Comparison of ENCODE assay signal across 8 cellular contexts in genomic region chr2:46569061-46569560, GRCh38. TPM values are rescaled to one million over a fixed set of nuclear protein-coding genes. Genes with fewer than 3 reads are reported as not detected.
A peak's percentile ranks its signal among the peaks of the same experiment; 100 is the strongest.
DNase-seq lines count a peak whose midpoint lies in the region; ATAC-seq and TF ChIP-seq lines count a peak whose summit lies in the region.

No MANE protein-coding gene starts in this region.

- in situ Hi-C loops in ACHN (cut with HindIII; ENCODE audit: low pct_ligation_motif_present, low pct_unique_long_range_greater_than_20kb, low sequenced_read_pairs), result no loop called here

- CTCF ChIA-PET in Calu3 (lab: Charles Lee), result no interaction called here

- H3K4me3 Mint-ChIP-seq in Calu3 (ENCODE audit: low read depth, unreplicated experiment), result no peak overlapping the region

- H3K27me3 Mint-ChIP-seq in Calu3 (ENCODE audit: unreplicated experiment), result no peaks in the 10 kb centered on the region

- no peaks in the 10 kb centered on the region for H3K36me3 Mint-ChIP-seq in Calu3 (ENCODE audit: insufficient read depth, unreplicated experiment)

- intact Hi-C loops in Calu3 (cut with micrococcal nuclease; ENCODE audit: unreplicated experiment), result no loop called here

- no peak overlapping the region for H3K27ac ChIP-seq in SJCRH30

- no peaks in the 10 kb centered on the region for H3K27me3 ChIP-seq in SJCRH30

- DNase-seq in SJCRH30, result peak; percentile 24 to 58
- DNase-seq in left lobe of liver (ENCODE audit: low spot score), result no peak
- DNase-seq in Calu3, result no peak
- DNase-seq in NCI-H748 (lab: John Stamatoyannopoulos, UW; ENCODE audit: unreplicated experiment), result no peak
- no peak for DNase-seq in NCI-H1694 (lab: John Stamatoyannopoulos, UW)
- no peak for DNase-seq in ACHN

- H3K4me1 ChIP-seq in SJCRH30, result peaks cover 18% of the 10 kb centered on the region

- BruUV-seq in Calu3 (replicated peaks; lab: Mats Ljungman, UMichigan), result no TSS peak

- no peak for TF ChIP-seq CTCF in Calu3 (IDR thresholded peaks at IDR 0.05; ENCODE audit: unreplicated experiment)

- H3K36me3 ChIP-seq in SJCRH30, result peaks cover 41% of the 10 kb centered on the region

- H3K4me1 Mint-ChIP-seq in Calu3 (ENCODE audit: low read depth, unreplicated experiment), result no peaks in the 10 kb centered on the region

- peak; percentile 10 for TF ChIP-seq POLR2A in GM18526 (IDR thresholded peaks at IDR 0.05; ENCODE audit: extremely low read depth, insufficient read length)

- ATAC-seq in HG02885 (IDR thresholded peaks at IDR 0.05; ENCODE audit: poor library complexity, unreplicated experiment) (peak; percentile 75), left lobe of liver (peak; percentile 42)

- no peak overlapping the region for H3K4me3 ChIP-seq in SJCRH30

- H3K9me3 Mint-ChIP-seq in Calu3 (ENCODE audit: low read depth, unreplicated experiment), result no peaks in the 10 kb centered on the region

- H3K9me3 ChIP-seq in SJCRH30 (replicated peaks), result no peaks in the 10 kb centered on the region

- H3K27ac Mint-ChIP-seq in Calu3 (ENCODE audit: unreplicated experiment), result no peak overlapping the region

RNA-seq across cellular contexts. Expression of gene ATP6V1E2, which starts 26.7 kb away (rescaled TPM):
- 10.2 and 11.2 TPM in 2 replicates for total RNA-seq in SJCRH30 (2014; rRNA removed; shearing (Covaris generic))
- total RNA-seq in left lobe of liver (3.4 TPM), Calu3 (2022) (10.6 and 11.5 TPM in 2 replicates)

RNA-seq across cellular contexts. Expression of gene RHOQ, which starts 26.8 kb away (rescaled TPM):
- 113 and 130 TPM in 2 replicates for total RNA-seq in SJCRH30 (2014; rRNA removed; shearing (Covaris generic))
- total RNA-seq in left lobe of liver (14.0 TPM), Calu3 (2022) (23.6 and 24.1 TPM in 2 replicates)

RNA-seq across cellular contexts. Expression of gene PIGF, which starts 47.7 kb away (rescaled TPM):
- 25.8 and 36.9 TPM in 2 replicates for total RNA-seq in SJCRH30 (2014; rRNA removed; shearing (Covaris generic))
- total RNA-seq in left lobe of liver (7.6 TPM), Calu3 (2022) (19.0 and 19.7 TPM in 2 replicates)

RNA-seq across cellular contexts. Expression of gene CRIPT, which starts 47.9 kb away (rescaled TPM):
- 33.1 and 36.7 TPM in 2 replicates for total RNA-seq in SJCRH30 (2014; rRNA removed; shearing (Covaris generic))
- total RNA-seq in left lobe of liver (5.4 TPM), Calu3 (2022) (11.8 and 13.5 TPM in 2 replicates)

Comparison
In these comparisons a context has a peak if more than half of its experiments do, and no peak if none do; other contexts are left out.
1. DNase-seq: peak in SJCRH30 (2 of 2); none in left lobe of liver (single experiment), Calu3 (single experiment), NCI-H748 (single experiment), NCI-H1694 (single experiment) and ACHN (single experiment).